Comparison of ENCODE assay signal across 8 cellular contexts in genomic region chr14:51598924-51599600, GRCh38. TPM values are rescaled to one million over a fixed set of nuclear protein-coding genes. Genes with fewer than 3 reads are reported as not detected.
DNase-seq lines count a peak whose midpoint lies in the region; ATAC-seq and TF ChIP-seq lines count a peak whose summit lies in the region.
"Not testable (repeated sequence)": the region's sequence is repeated elsewhere in the genome, so short reads cannot be mapped to it uniquely, and the experiment has no call there.
"Had no signal": no experiment of that assay in that cellular context is flagged by ENCODE, and none has a peak within 500 bp of the region (broad histone marks: within the 10 kb centered on the region; RNA-seq: fewer than 3 reads in every experiment).

No MANE protein-coding gene starts in this region.

- H3K4me1 ChIP-seq in IMR-90 (ENCODE audit: control insufficient read depth, insufficient read depth, low read length), result peaks cover 15% of the 10 kb centered on the region
- H3K4me1 ChIP-seq in fibroblast of lung (ENCODE audit: control insufficient read depth, extremely low read depth, insufficient read depth, low read length), result peaks cover 20% of the 10 kb centered on the region
- not testable (repeated sequence) for H3K4me1 ChIP-seq in rectal smooth muscle tissue (ENCODE audit: control insufficient read depth, insufficient read depth, low read length)

- not testable (repeated sequence) for H3K4me3 ChIP-seq in IMR-90 (ENCODE audit: insufficient read depth, low read depth, low read length); fibroblast of lung (replicated peaks in 1 of 4; ENCODE audit: control extremely low read depth in 1 of 4, insufficient read depth in 1 of 4, low read depth in 3 of 4, low read length in 4 of 4); rectal smooth muscle tissue (ENCODE audit: low read length)

- H2BK120ac ChIP-seq in IMR-90 (ENCODE audit: low read depth, low read length), result peak overlapping the region; percentile 85; the same call in 1 of the 2 replicates

- H3K27ac ChIP-seq in IMR-90 (ENCODE audit: insufficient read depth, low read length); fibroblast of lung (ENCODE audit: insufficient read depth, low read length): not testable (repeated sequence)
- peak overlapping the region; percentile 70 for H3K27ac ChIP-seq in rectal smooth muscle tissue (ENCODE audit: low read depth, low read length)

- H3K79me2 ChIP-seq in fibroblast of lung (ENCODE audit: control insufficient read depth, insufficient read depth, low read length), result not testable (repeated sequence)

- peak; percentile 30 for ATAC-seq in IMR-90 (ENCODE audit: low read depth)
- ATAC-seq in activated T-cell treated with anti-CD3 and anti-CD28 coated beads, Interleukin-2, amount 50 U/mL, for 72 hours (replicated peaks in 1 of 2), result not testable (repeated sequence)

- H3K9me3 Mint-ChIP-seq in activated T-cell treated with anti-CD3 and anti-CD28 coated beads, Interleukin-2, amount 50 U/mL, for 72 hours; MCF 10A (ENCODE audit: unreplicated experiment): not testable (repeated sequence)

- in situ Hi-C loops in IMR-90 (cut with MboI; ENCODE audit: low sequenced_read_pairs), result not testable (repeated sequence)

- not testable (repeated sequence) for H2AK5ac ChIP-seq in IMR-90 (ENCODE audit: low read depth, low read length)

- H3K36me3 Mint-ChIP-seq in activated T-cell treated with anti-CD3 and anti-CD28 coated beads, Interleukin-2, amount 50 U/mL, for 72 hours (ENCODE audit: insufficient read depth in 2 of 2), result not testable (repeated sequence)
- H3K36me3 Mint-ChIP-seq in MCF 10A (ENCODE audit: insufficient read depth, unreplicated experiment), result peaks cover 17% of the 10 kb centered on the region

- not testable (repeated sequence) for H3K4me1 Mint-ChIP-seq in activated T-cell treated with anti-CD3 and anti-CD28 coated beads, Interleukin-2, amount 50 U/mL, for 72 hours (ENCODE audit: low read depth)
- H3K4me1 Mint-ChIP-seq in MCF 10A (ENCODE audit: insufficient read depth, unreplicated experiment), result peaks cover 12% of the 10 kb centered on the region

- not testable (repeated sequence) for H4K8ac ChIP-seq in IMR-90 (ENCODE audit: low read depth in 2 of 2, low read length in 2 of 2)

- not testable (repeated sequence) for H3K9ac ChIP-seq in IMR-90 (ENCODE audit: low read depth, low read length); fibroblast of lung (ENCODE audit: insufficient read depth, low read length); rectal smooth muscle tissue (ENCODE audit: low read length)

- not testable (repeated sequence) for H2AK9ac ChIP-seq in IMR-90 (replicated peaks; ENCODE audit: low read depth, low read length, poor library complexity)

- not testable (repeated sequence) for H4K5ac ChIP-seq in IMR-90 (ENCODE audit: low read depth, low read length)

- peaks cover 0 to 40% of the 10 kb centered on the region in 2 experiments for H3K79me1 ChIP-seq in IMR-90 (ENCODE audit: low read depth in 1 of 2, low read length in 2 of 2)

- H3K9me1 ChIP-seq in IMR-90 (ENCODE audit: insufficient read depth, low read length), result peaks cover 20% of the 10 kb centered on the region; the same call in 1 of the 2 replicates

- TF ChIP-seq RAD21 in IMR-90 (IDR thresholded peaks at IDR 0.05; ENCODE audit: low read length), result not testable (repeated sequence)

- not testable (repeated sequence) for H3K36me3 ChIP-seq in IMR-90 (ENCODE audit: control insufficient read depth, insufficient read depth, low read length); fibroblast of lung (ENCODE audit: control insufficient read depth, insufficient read depth, low read length); rectal smooth muscle tissue (ENCODE audit: control insufficient read depth, insufficient read depth, low read length)

- intact Hi-C loops in IMR-90 (cut with micrococcal nuclease), result loop anchor here (5.0 kb wide), 1 partner anchor 157 kb away; no protein-coding TSS in a partner anchor
- intact Hi-C loops in MCF 10A (cut with micrococcal nuclease), result not testable (repeated sequence)

- no CpG with 5 or more reads among the region's 1 CpG for WGBS in IMR-90 (ENCODE audit: extremely low coverage in 2 of 2, insufficient read length in 1 of 2), 2 experiments

- H3K9me3 ChIP-seq in IMR-90 (ENCODE audit: control insufficient read depth, insufficient read depth, low read length); fibroblast of lung (ENCODE audit: control insufficient read depth, insufficient read depth, low read depth, low read length): not testable (repeated sequence)

- peak overlapping the region; percentile 83; the same call in 1 of the 2 replicates for H2BK20ac ChIP-seq in IMR-90 (ENCODE audit: low read depth, low read length)

- dilution Hi-C loops in IMR-90 (cut with HindIII; ENCODE audit: low sequenced_read_pairs, unreplicated experiment), result not testable (repeated sequence)

- not testable (repeated sequence) for H3K27me3 ChIP-seq in IMR-90 (ENCODE audit: control insufficient read depth, insufficient read depth, low read length); fibroblast of lung (ENCODE audit: control insufficient read depth, insufficient read depth, low read length); rectal smooth muscle tissue (ENCODE audit: control insufficient read depth, insufficient read depth, low read length)

- H3K14ac ChIP-seq in IMR-90 (replicated peaks; ENCODE audit: low read depth, low read length), result not testable (repeated sequence)

- peak; percentile 80 for DNase-seq in EL
- peak; percentile 81 for DNase-seq in IMR-90
- DNase-seq in activated T-cell treated with anti-CD3 and anti-CD28 coated beads, Interleukin-2, amount 50 U/mL, for 72 hours, result not testable (repeated sequence)
- DNase-seq in MCF 10A (ENCODE audit: unreplicated experiment), result peak; percentile 16
- DNase-seq in fibroblast of lung (ENCODE audit: low read depth in 2 of 2), result peak; percentile 67 to 83
- DNase-seq in kidney glomerular epithelial cell (lab: John Stamatoyannopoulos, UW), result peak; percentile 10

- not testable (repeated sequence) for H3K23ac ChIP-seq in IMR-90 (ENCODE audit: low read depth, low read length)

- not testable (repeated sequence) for TF ChIP-seq POLR2A in IMR-90 (IDR thresholded peaks at IDR 0.05; ENCODE audit: low read depth, low read length)

- not testable (repeated sequence) for H3K27me3 Mint-ChIP-seq in activated T-cell treated with anti-CD3 and anti-CD28 coated beads, Interleukin-2, amount 50 U/mL, for 72 hours (ENCODE audit: low read depth); MCF 10A (ENCODE audit: insufficient read depth, unreplicated experiment)

- H4K20me1 ChIP-seq in IMR-90 (ENCODE audit: insufficient read depth, low read length); fibroblast of lung (ENCODE audit: control insufficient read depth, extremely low read depth, insufficient read depth, low read length): not testable (repeated sequence)

- peak overlapping the region; percentile 47; the same call in 1 of the 2 replicates for H3K18ac ChIP-seq in IMR-90 (ENCODE audit: low read depth, low read length)

- H3K4me2 ChIP-seq in IMR-90 (ENCODE audit: low read depth, low read length); fibroblast of lung (ENCODE audit: extremely low read depth, insufficient read depth, low read length): not testable (repeated sequence)

- POLR2A ChIA-PET in IMR-90 (lab: Charles Lee; ENCODE audit: unreplicated experiment), result not testable (repeated sequence)
- POLR2A ChIA-PET in MCF 10A (lab: Yijun Ruan, JAX), result interaction anchor here (0.5 to 0.9 kb wide), 2 partner anchors 51 to 180 kb away, joined by 3 read pairs; no protein-coding TSS in a partner anchor

- peak overlapping the region; percentile 84 for H2BK5ac ChIP-seq in IMR-90 (ENCODE audit: low read depth, low read length, poor library complexity, severe bottlenecking)

- H2BK15ac ChIP-seq in IMR-90 (ENCODE audit: low read depth, low read length), result not testable (repeated sequence)

- not testable (repeated sequence) for H2AFZ ChIP-seq in IMR-90 (replicated peaks; ENCODE audit: low read length, poor library complexity); fibroblast of lung (ENCODE audit: low read length)

- H3K56ac ChIP-seq in IMR-90 (ENCODE audit: extremely low read depth, insufficient read depth, low read length), result not testable (repeated sequence)

- BruUV-seq in IMR-90 (replicated peaks; lab: Mats Ljungman, UMichigan); MCF 10A (replicated peaks; lab: Mats Ljungman, UMichigan): not testable (repeated sequence)

- CTCF ChIA-PET in IMR-90 (lab: Yijun Ruan, JAX), result not testable (repeated sequence)
- CTCF ChIA-PET in MCF 10A (lab: Yijun Ruan, JAX), result interaction anchor here (1.0 kb wide), 1 partner anchor 11 kb away, joined by 3 read pairs; no protein-coding TSS in a partner anchor

- H4K91ac ChIP-seq in IMR-90 (ENCODE audit: insufficient read depth, low read depth, low read length), result not testable (repeated sequence)

- not testable (repeated sequence) for H3K4ac ChIP-seq in IMR-90 (ENCODE audit: low read depth, low read length)

- not testable (repeated sequence) for TF ChIP-seq CTCF in IMR-90 (conservative IDR thresholded peaks at IDR 0.05; ENCODE audit: low read depth, low read length); MCF 10A (IDR thresholded peaks at IDR 0.05; ENCODE audit: unreplicated experiment); fibroblast of lung (conservative IDR thresholded peaks at IDR 0.05 in 1 of 2, IDR thresholded peaks at IDR 0.05 in 1 of 2; ENCODE audit: low read depth in 1 of 2, low read length in 2 of 2)

- H3K4me3 Mint-ChIP-seq in activated T-cell treated with anti-CD3 and anti-CD28 coated beads, Interleukin-2, amount 50 U/mL, for 72 hours; MCF 10A (ENCODE audit: unreplicated experiment): not testable (repeated sequence)

- H3K27ac Mint-ChIP-seq in activated T-cell treated with anti-CD3 and anti-CD28 coated beads, Interleukin-2, amount 50 U/mL, for 72 hours, result peak overlapping the region; percentile 66
- H3K27ac Mint-ChIP-seq in MCF 10A (ENCODE audit: low read depth, unreplicated experiment), result not testable (repeated sequence)

RNA-seq across cellular contexts. Expression of gene FRMD6, which starts 52.6 kb away (rescaled TPM):
- total RNA-seq in IMR-90 (2012; rRNA removed) (620 and 682 TPM in 2 replicates), MCF 10A (2022) (104 and 135 TPM in 2 replicates), fibroblast of lung (157 and 200 TPM in 2 replicates)
- polyA plus RNA-seq in IMR-90 (2012; rRNA removed) (243 and 244 TPM in 2 replicates), fibroblast of lung (182 and 222 TPM in 2 replicates)
- 129 and 270 TPM in 2 replicates for polyA plus RNA-seq in IMR-90 (2012; cell fraction: cytosol; rRNA removed)
- polyA plus RNA-seq in IMR-90 (2012; cell fraction: nucleus; rRNA removed; ENCODE audit: low replicate concordance), result 287 and 382 TPM in 2 replicates
- total RNA-seq in activated T-cell treated with anti-CD3 and anti-CD28 coated beads, Interleukin-2, amount 50 U/mL, for 72 hours, result 1 to 10 TPM; 6.5 to 7.7 TPM
- polyA plus RNA-seq in fibroblast of lung (2012), result 122 and 146 TPM in 2 replicates
- 173 and 186 TPM in 2 replicates for polyA minus RNA-seq in fibroblast of lung (ENCODE audit: low replicate concordance)
- polyA plus RNA-seq: IgD-negative memory B cell had no signal

Comparison
In these comparisons a context has a peak if more than half of its experiments do, and no peak if none do; other contexts are left out.
1. RNA of gene FRMD6, which starts 52.6 kb away (total RNA-seq): 620 to 682 TPM in IMR-90, 157 to 200 TPM in fibroblast of lung and 104 to 135 TPM in MCF 10A; 6.5 to 7.7 TPM in activated T-cell treated with anti-CD3 and anti-CD28 coated beads, Interleukin-2, amount 50 U/mL, for 72 hours; every median in the first group is over 10 times any median in the second.